Comparison of ENCODE assay signal across 1 cellular context in genomic region chr16:67457611-67458010, GRCh38.
TF ChIP-seq lines count a peak whose summit lies in the region.

No MANE protein-coding gene starts in this region.

TF ChIP-seq in HepG2, 621 proteins besides CTCF, POLR2A, EP300 and RAD21:
- TF ChIP-seq ZNF776 (CRISPR knock-in tag; IDR thresholded peaks at IDR 0.05): 0 out of 2 replicates have a peak, but pooled peaks have one; percentile 16
- no peak for TF ChIP-seq SKI (IDR thresholded peaks at IDR 0.05; ENCODE audit: partially characterized antibody)
- TF ChIP-seq MAFK (conservative IDR thresholded peaks at IDR 0.05 in 1 of 2, IDR thresholded peaks at IDR 0.05 in 1 of 2; ENCODE audit: low read length in 2 of 2): peak; percentile 68 to 74
- TF ChIP-seq, protein P1, sequence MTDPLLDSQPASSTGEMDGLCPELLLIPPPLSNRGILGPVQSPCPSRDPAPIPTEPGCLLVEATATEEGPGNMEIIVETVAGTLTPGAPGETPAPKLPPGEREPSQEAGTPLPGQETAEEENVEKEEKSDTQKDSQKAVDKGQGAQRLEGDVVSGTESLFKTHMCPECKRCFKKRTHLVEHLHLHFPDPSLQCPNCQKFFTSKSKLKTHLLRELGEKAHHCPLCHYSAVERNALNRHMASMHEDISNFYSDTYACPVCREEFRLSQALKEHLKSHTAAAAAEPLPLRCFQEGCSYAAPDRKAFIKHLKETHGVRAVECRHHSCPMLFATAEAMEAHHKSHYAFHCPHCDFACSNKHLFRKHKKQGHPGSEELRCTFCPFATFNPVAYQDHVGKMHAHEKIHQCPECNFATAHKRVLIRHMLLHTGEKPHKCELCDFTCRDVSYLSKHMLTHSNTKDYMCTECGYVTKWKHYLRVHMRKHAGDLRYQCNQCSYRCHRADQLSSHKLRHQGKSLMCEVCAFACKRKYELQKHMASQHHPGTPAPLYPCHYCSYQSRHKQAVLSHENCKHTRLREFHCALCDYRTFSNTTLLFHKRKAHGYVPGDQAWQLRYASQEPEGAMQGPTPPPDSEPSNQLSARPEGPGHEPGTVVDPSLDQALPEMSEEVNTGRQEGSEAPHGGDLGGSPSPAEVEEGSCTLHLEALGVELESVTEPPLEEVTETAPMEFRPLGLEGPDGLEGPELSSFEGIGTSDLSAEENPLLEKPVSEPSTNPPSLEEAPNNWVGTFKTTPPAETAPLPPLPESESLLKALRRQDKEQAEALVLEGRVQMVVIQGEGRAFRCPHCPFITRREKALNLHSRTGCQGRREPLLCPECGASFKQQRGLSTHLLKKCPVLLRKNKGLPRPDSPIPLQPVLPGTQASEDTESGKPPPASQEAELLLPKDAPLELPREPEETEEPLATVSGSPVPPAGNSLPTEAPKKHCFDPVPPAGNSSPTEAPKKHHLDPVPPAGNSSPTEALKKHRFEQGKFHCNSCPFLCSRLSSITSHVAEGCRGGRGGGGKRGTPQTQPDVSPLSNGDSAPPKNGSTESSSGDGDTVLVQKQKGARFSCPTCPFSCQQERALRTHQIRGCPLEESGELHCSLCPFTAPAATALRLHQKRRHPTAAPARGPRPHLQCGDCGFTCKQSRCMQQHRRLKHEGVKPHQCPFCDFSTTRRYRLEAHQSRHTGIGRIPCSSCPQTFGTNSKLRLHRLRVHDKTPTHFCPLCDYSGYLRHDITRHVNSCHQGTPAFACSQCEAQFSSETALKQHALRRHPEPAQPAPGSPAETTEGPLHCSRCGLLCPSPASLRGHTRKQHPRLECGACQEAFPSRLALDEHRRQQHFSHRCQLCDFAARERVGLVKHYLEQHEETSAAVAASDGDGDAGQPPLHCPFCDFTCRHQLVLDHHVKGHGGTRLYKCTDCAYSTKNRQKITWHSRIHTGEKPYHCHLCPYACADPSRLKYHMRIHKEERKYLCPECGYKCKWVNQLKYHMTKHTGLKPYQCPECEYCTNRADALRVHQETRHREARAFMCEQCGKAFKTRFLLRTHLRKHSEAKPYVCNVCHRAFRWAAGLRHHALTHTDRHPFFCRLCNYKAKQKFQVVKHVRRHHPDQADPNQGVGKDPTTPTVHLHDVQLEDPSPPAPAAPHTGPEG (CRISPR knock-in tag; IDR thresholded peaks at IDR 0.05): no peak
- no peak for TF ChIP-seq NONO (IDR thresholded peaks at IDR 0.05)
- TF ChIP-seq NONO (CRISPR knock-in tag; conservative IDR thresholded peaks at IDR 0.05): no peak
- TF ChIP-seq MAFF (IDR thresholded peaks at IDR 0.05; ENCODE audit: low read depth, low read length): peak; percentile 53; the same call in 1 of the 2 replicates
- no peak for TF ChIP-seq ZNF460 (CRISPR knock-in tag; IDR thresholded peaks at IDR 0.05; ENCODE audit: borderline replicate concordance)
- no peak for TF ChIP-seq ZNF737 (CRISPR knock-in tag; IDR thresholded peaks at IDR 0.05; ENCODE audit: borderline replicate concordance)
TF ChIP-seq in HepG2: peak in this region for 3.
